Comparison of ENCODE assay signal across 1 cellular context in genomic region chr22:38290347-38290746, GRCh38.
TF ChIP-seq lines count a peak whose summit lies in the region.

No MANE protein-coding gene starts in this region.

TF ChIP-seq in GM12878, 131 proteins besides CTCF, POLR2A, EP300 and RAD21:
- TF ChIP-seq NBN (IDR thresholded peaks at IDR 0.05) (no peak), ZBED1 (IDR thresholded peaks at IDR 0.05; ENCODE audit: borderline replicate concordance) (no peak), BCLAF1 (IDR thresholded peaks at IDR 0.05) (no peak), JUND (IDR thresholded peaks at IDR 0.05; ENCODE audit: low read depth, low read length) (no peak), ZNF24 (IDR thresholded peaks at IDR 0.05) (no peak), GATAD2B (conservative IDR thresholded peaks at IDR 0.05; ENCODE audit: low read depth) (no peak), PBX3 (IDR thresholded peaks at IDR 0.05; ENCODE audit: insufficient replicate concordance, low read depth, low read length) (no peak), PAX5 (IDR thresholded peaks at IDR 0.05; ENCODE audit: borderline replicate concordance, low read depth, low read length) (no peak), SRF (IDR thresholded peaks at IDR 0.05; ENCODE audit: low read depth in 2 of 2, low read length in 2 of 2) (no peak)
